2 cellular contexts compared by ENCODE assay signal in genomic region chr2:28447943-28448737, GRCh38.
TF ChIP-seq lines count a peak whose summit lies in the region.

No MANE protein-coding gene starts in this region.

TF ChIP-seq in liver, 16 proteins besides CTCF, POLR2A, EP300 and RAD21:
- TF ChIP-seq ATF3 (IDR thresholded peaks at IDR 0.05) = no peak
- TF ChIP-seq ZBTB33 (IDR thresholded peaks at IDR 0.05) = no peak
- TF ChIP-seq EGR1 (IDR thresholded peaks at IDR 0.05; ENCODE audit: low read depth in 2 of 2) = no peak
- TF ChIP-seq YY1 (IDR thresholded peaks at IDR 0.05) = no peak
- TF ChIP-seq RXRA (IDR thresholded peaks at IDR 0.05) = no peak
- no peak for TF ChIP-seq REST (IDR thresholded peaks at IDR 0.05)
- TF ChIP-seq SP1 (IDR thresholded peaks at IDR 0.05) = no peak
- no peak for TF ChIP-seq NR2F2 (IDR thresholded peaks at IDR 0.05)
- no peak for TF ChIP-seq GABPA (IDR thresholded peaks at IDR 0.05 in 1 of 2, conservative IDR thresholded peaks at IDR 0.05 in 1 of 2)
- no peak for TF ChIP-seq JUND (IDR thresholded peaks at IDR 0.05)
- TF ChIP-seq FOXA2 (IDR thresholded peaks at IDR 0.05) = no peak
- TF ChIP-seq TAF1 (conservative IDR thresholded peaks at IDR 0.05) = no peak
- TF ChIP-seq MAX (IDR thresholded peaks at IDR 0.05) = no peak
- no peak for TF ChIP-seq FOXA1 (IDR thresholded peaks at IDR 0.05)
- no peak for TF ChIP-seq HNF4G (IDR thresholded peaks at IDR 0.05)
TF ChIP-seq in liver: peak in this region for 0.

TF ChIP-seq in HepG2, 621 proteins besides CTCF, POLR2A, EP300 and RAD21:
- no peak for TF ChIP-seq MEIS2 (CRISPR knock-in tag; IDR thresholded peaks at IDR 0.05)
- no peak for TF ChIP-seq ZNF569 (CRISPR knock-in tag; IDR thresholded peaks at IDR 0.05; ENCODE audit: borderline replicate concordance)
- TF ChIP-seq KAT8 (CRISPR knock-in tag; IDR thresholded peaks at IDR 0.05) = no peak
- TF ChIP-seq ZNF7 (CRISPR knock-in tag; IDR thresholded peaks at IDR 0.05) = no peak
- TF ChIP-seq PATZ1 (CRISPR knock-in tag; IDR thresholded peaks at IDR 0.05) = no peak
- TF ChIP-seq KDM1A (CRISPR knock-in tag; IDR thresholded peaks at IDR 0.05) = no peak
- TF ChIP-seq ZNF761 (CRISPR knock-in tag; conservative IDR thresholded peaks at IDR 0.05) = no peak
- TF ChIP-seq CBX1 (IDR thresholded peaks at IDR 0.05; ENCODE audit: low read depth) = no peak
- no peak for TF ChIP-seq FOXK2 (IDR thresholded peaks at IDR 0.05)
- TF ChIP-seq AFF4 (CRISPR knock-in tag; IDR thresholded peaks at IDR 0.05) = no peak
- TF ChIP-seq CEBPG (CRISPR knock-in tag; IDR thresholded peaks at IDR 0.05) = no peak
